18 cellular contexts compared by ENCODE assay signal in the genomic region with DNA sequence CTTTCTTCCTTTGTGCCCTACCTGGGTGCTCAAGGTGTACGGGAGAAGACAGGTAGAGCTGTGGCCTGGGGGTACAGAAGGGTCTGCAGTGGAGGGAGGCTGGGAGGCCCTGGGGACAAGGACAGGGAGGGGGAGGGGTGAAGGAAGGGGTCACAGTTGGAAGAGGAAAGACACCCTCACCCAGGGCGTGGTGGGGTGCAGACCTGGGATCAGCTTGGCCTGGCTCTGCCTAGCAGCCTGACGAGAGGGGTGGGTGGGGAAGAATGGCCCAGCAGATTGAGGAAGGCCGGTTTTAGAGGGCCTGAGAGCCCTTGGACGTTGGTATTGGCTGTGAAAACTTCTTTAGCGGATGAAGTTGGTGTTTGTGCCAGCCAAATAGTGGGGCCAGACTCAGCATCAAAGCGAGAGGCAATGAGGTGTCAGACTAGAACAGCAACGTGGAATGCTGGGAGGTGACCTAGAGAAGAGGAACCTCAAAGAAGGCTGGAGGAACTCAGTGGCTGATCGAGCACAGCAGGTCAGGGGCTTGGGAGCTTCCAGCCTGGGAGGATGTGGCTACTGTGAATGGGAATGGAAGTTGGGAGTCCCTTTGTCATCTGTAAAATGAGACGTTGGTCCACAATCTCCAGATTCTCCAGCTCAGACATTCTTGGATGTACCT. TPM values are rescaled to one million over a fixed set of nuclear protein-coding genes. Genes with fewer than 3 reads are reported as not detected.
DNase-seq lines count a peak whose midpoint lies in the region; ATAC-seq, FAIRE-seq and TF ChIP-seq lines count a peak whose summit lies in the region.
"Had no signal": no experiment of that assay in that cellular context is flagged by ENCODE, and none has a peak within 500 bp of the region (broad histone marks: within the 10 kb centered on the region; RNA-seq: fewer than 3 reads in every experiment).

No MANE protein-coding gene starts in this region.

- ATAC-seq in natural killer cell (no peak), GM18520 (IDR thresholded peaks at IDR 0.05; ENCODE audit: unreplicated experiment) (no peak), HG02571 (IDR thresholded peaks at IDR 0.05; ENCODE audit: unreplicated experiment) (no peak)
- ATAC-seq: PC-3 had no signal

- H3K27me3 Mint-ChIP-seq in nephron (ENCODE audit: low read depth) (no peaks in the 10 kb centered on the region), natural killer cell (ENCODE audit: low read depth in 2 of 2) (no peaks in the 10 kb centered on the region)
- H3K27me3 Mint-ChIP-seq: activated naive CD4-positive, alpha-beta T cell treated with anti-CD3 and anti-CD28 coated beads, Interleukin-2, amount 50 U/mL, for 24 hours; CD4-positive, alpha-beta T cell; dendritic cell treated with granulocyte-macrophage colony-stimulating factor and Interleukin-4, amounts not matched to agents 40 ng/mL and 50 ng/mL, for 4 days had no signal

- H3K9me3 Mint-ChIP-seq in nephron (no peaks in the 10 kb centered on the region), natural killer cell (no peaks in the 10 kb centered on the region)
- H3K9me3 Mint-ChIP-seq: activated naive CD4-positive, alpha-beta T cell treated with anti-CD3 and anti-CD28 coated beads, Interleukin-2, amount 50 U/mL, for 24 hours; CD4-positive, alpha-beta T cell; dendritic cell treated with granulocyte-macrophage colony-stimulating factor and Interleukin-4, amounts not matched to agents 40 ng/mL and 50 ng/mL, for 4 days had no signal

- H3K36me3 Mint-ChIP-seq in nephron (ENCODE audit: low read depth) (peaks cover 26% of the 10 kb centered on the region), natural killer cell (no peaks in the 10 kb centered on the region)

- peak overlapping the region; percentile 97 to 100 (median 100) for H3K27ac Mint-ChIP-seq in nephron
- H3K27ac Mint-ChIP-seq in natural killer cell, result no peak overlapping the region
- H3K27ac Mint-ChIP-seq: activated naive CD4-positive, alpha-beta T cell treated with anti-CD3 and anti-CD28 coated beads, Interleukin-2, amount 50 U/mL, for 24 hours; dendritic cell treated with granulocyte-macrophage colony-stimulating factor and Interleukin-4, amounts not matched to agents 40 ng/mL and 50 ng/mL, for 4 days had no signal

- peak overlapping the region; percentile 73 to 82 for H3K27ac ChIP-seq in coronary artery
- peak overlapping the region; percentile 87 for H3K27ac ChIP-seq in substantia nigra (ENCODE audit: low read depth, low read length, poor library complexity, severe bottlenecking)

- H3K4me3 Mint-ChIP-seq in nephron (no peak overlapping the region), natural killer cell (no peak overlapping the region)
- H3K4me3 Mint-ChIP-seq: activated naive CD4-positive, alpha-beta T cell treated with anti-CD3 and anti-CD28 coated beads, Interleukin-2, amount 50 U/mL, for 24 hours; CD4-positive, alpha-beta T cell; dendritic cell treated with granulocyte-macrophage colony-stimulating factor and Interleukin-4, amounts not matched to agents 40 ng/mL and 50 ng/mL, for 4 days had no signal

- peaks cover 81% of the 10 kb centered on the region for H3K4me1 Mint-ChIP-seq in nephron
- peaks cover 0 to 2% of the 10 kb centered on the region in 2 donors for H3K4me1 Mint-ChIP-seq in natural killer cell
- H3K4me1 Mint-ChIP-seq: activated naive CD4-positive, alpha-beta T cell treated with anti-CD3 and anti-CD28 coated beads, Interleukin-2, amount 50 U/mL, for 24 hours had no signal

- no peak overlapping the region for H3K4me3 ChIP-seq in coronary artery
- H3K4me3 ChIP-seq: MG63 had no signal

- intact Hi-C loops in natural killer cell (cut with micrococcal nuclease), result no loop called here

- no peak for TF ChIP-seq CTCF in coronary artery (IDR thresholded peaks at IDR 0.05)
- TF ChIP-seq CTCF in nephron (IDR thresholded peaks at IDR 0.05; ENCODE audit: unreplicated experiment in 3 of 3), result no peak
- TF ChIP-seq CTCF in natural killer cell (IDR thresholded peaks at IDR 0.05), result no peak

- DNase-seq in HTR-8/SVneo (ENCODE audit: insufficient read length, low spot score) (no peak), coronary artery (ENCODE audit: low spot score) (no peak), substantia nigra (lab: John Stamatoyannopoulos, UW) (no peak), natural killer cell (no peak)
- no peak for DNase-seq in activated naive CD4-positive, alpha-beta T cell (lab: John Stamatoyannopoulos, UW)
- DNase-seq: CD4-positive, alpha-beta T cell; GF-D8; islet precursor cell; MG63; NCI-H226; PC-3; stimulated activated CD4-positive, alpha-beta T cell treated with anti-CD3 and anti-CD28 coated beads, Interleukin-1b, Interleukin-23, amount 100 ng/mL, for 48 hours; T1000 had no signal

- FAIRE-seq in HTR-8/SVneo (lab: Jason Lieb, UNC), result peak; percentile 42

RNA-seq across cellular contexts. Expression of gene TRIM8, which starts 18.1 kb away (rescaled TPM):
- 10 to 100 TPM; 81.9 to 87.8 (median 86.2) TPM for total RNA-seq in natural killer cell

Comparison
In these comparisons a context has a peak if more than half of its experiments do, and no peak if none do; other contexts are left out.
1. H3K27ac Mint-ChIP-seq: peak in nephron (3 of 3); none in natural killer cell (0 of 2).